ENCODE assay signal across 18 cellular contexts in the genomic region with DNA sequence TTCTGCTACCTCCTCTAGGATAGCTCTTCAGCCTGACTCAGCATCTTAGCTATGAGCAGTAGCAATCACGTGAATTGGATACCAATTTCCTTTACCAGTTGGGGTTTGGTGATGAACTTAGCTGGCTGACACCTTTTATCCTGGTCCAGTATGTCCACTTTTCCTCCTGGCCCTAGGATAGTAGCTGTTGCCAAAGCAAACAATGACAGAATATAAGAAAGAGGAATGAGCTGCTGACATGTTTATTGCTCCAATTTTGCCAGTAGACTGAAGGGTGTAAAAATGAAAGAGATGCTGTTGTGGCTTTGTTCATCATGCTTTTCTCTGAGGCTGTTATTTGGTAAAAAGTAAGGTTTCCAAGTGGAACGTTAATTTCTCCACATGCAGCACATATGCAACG.
"Had no signal": no experiment of that assay in that cellular context is flagged by ENCODE, and none has a peak within 500 bp of the region (broad histone marks: within the 10 kb centered on the region; RNA-seq: fewer than 3 reads in every experiment).

No MANE protein-coding gene starts in this region.

- H3K4me1 ChIP-seq: adrenal gland, left ventricle myocardium inferior had no signal

- H3K36me3 ChIP-seq: adrenal gland, neutrophil had no signal

- H3K4me3 ChIP-seq: adrenal gland, left ventricle myocardium inferior had no signal

- DNase-seq: activated B cell treated with CpG ODN at 0.5 μM for 24 hours; activated CD4-positive, alpha-beta T cell treated with anti-CD3 and anti-CD28 coated beads for 48 hours; activated CD8-positive, alpha-beta T cell treated with anti-CD3 and anti-CD28 coated beads for 36 hours; activated effector memory CD4-positive, alpha-beta T cell treated with Interleukin-2 at 50 U/mL for 16 hours; activated T-cell treated with anti-CD3 and anti-CD28 coated beads, Interleukin-2, amount 50 U/mL, for 4 hours; adrenal gland; caudate nucleus; hippocampal formation; kidney; left ventricle myocardium inferior; natural killer cell; stimulated activated CD4-positive, alpha-beta T cell treated with anti-CD3 and anti-CD28 coated beads, Interleukin-4, amount 100 ng/mL, for 4 hours; stimulated activated CD8-positive, alpha-beta memory T cell treated with anti-CD3 and anti-CD28 coated beads, Interleukin-4, amount 100 ng/mL, for 48 hours; stimulated activated naive CD4-positive, alpha-beta T cell treated with Interleukin-2 at 50 U/mL for 16 hours; substantia nigra; trophoblast cell had no signal

- H3K9me3 ChIP-seq: adrenal gland, neutrophil had no signal

- H3K27ac ChIP-seq: adrenal gland, left ventricle myocardium inferior, neutrophil had no signal

- ATAC-seq: activated CD8-positive, alpha-beta T cell treated with anti-CD3 and anti-CD28 coated beads for 36 hours; activated T-cell treated with anti-CD3 and anti-CD28 coated beads, Interleukin-2, amount 50 U/mL, for 4 hours; esophagus mucosa; natural killer cell had no signal

- H3K27me3 ChIP-seq: adrenal gland, neutrophil had no signal
